Comparison of ENCODE assay signal across 1 cellular context in genomic region chr20:34980543-34981213, GRCh38.
A peak's percentile ranks its signal among the peaks of the same experiment; 100 is the strongest.
TF ChIP-seq lines count a peak whose summit lies in the region.

No MANE protein-coding gene starts in this region.

TF ChIP-seq in H1, 55 proteins besides CTCF, POLR2A, EP300 and RAD21:
- no peak for TF ChIP-seq CHD2 (IDR thresholded peaks at IDR 0.05; ENCODE audit: low read length)
- no peak for TF ChIP-seq ATF2 (IDR thresholded peaks at IDR 0.05; ENCODE audit: low read length)
- 0 out of 2 replicates have a peak, but pooled peaks have one; percentile 17 for TF ChIP-seq MAX (IDR thresholded peaks at IDR 0.05)
